21 cellular contexts compared by ENCODE assay signal in genomic region chr4:165293927-165294649, GRCh38. TPM values are rescaled to one million over a fixed set of nuclear protein-coding genes. Genes with fewer than 3 reads are reported as not detected.
DNase-seq lines count a peak whose midpoint lies in the region; ATAC-seq and TF ChIP-seq lines count a peak whose summit lies in the region.
"Had no signal": no experiment of that assay in that cellular context is flagged by ENCODE, and none has a peak within 500 bp of the region (broad histone marks: within the 10 kb centered on the region; RNA-seq: fewer than 3 reads in every experiment).

No MANE protein-coding gene starts in this region.

- no peak overlapping the region for H3K4me3 ChIP-seq in fibroblast of villous mesenchyme (ENCODE audit: low read depth, low read length)
- H3K4me3 ChIP-seq: ascending aorta, MG63, right atrium auricular region, thyroid gland had no signal

- CTCF ChIA-PET in T-cell (lab: Charles Lee): interaction anchor here (0.6 to 0.8 kb wide), 4 partner anchors 34 to 163 kb away, joined by 3 to 5 read pairs (median 4); no protein-coding TSS in a partner anchor

- peaks cover 19% of the 10 kb centered on the region for H3K4me1 Mint-ChIP-seq in activated naive CD8-positive, alpha-beta T cell treated with anti-CD3 and anti-CD28 coated beads, Interleukin-2, amount 10 ng/mL, durations not matched to agents 7 days and 5 days
- peaks cover 19% of the 10 kb centered on the region for H3K4me1 Mint-ChIP-seq in activated naive CD8-positive, alpha-beta T cell treated with anti-CD3 and anti-CD28 coated beads, Interleukin-2, amount 50 U/mL, for 24 hours
- H3K4me1 Mint-ChIP-seq in T-cell: peaks cover 19 to 31% (median 26%) of the 10 kb centered on the region in 3 donors
- H3K4me1 Mint-ChIP-seq: activated T-helper 17 cell treated with anti-CD3 and anti-CD28 coated beads, Interleukin-2, amount 50 U/mL, for 72 hours had no signal

- H3K4me3 Mint-ChIP-seq in activated naive CD8-positive, alpha-beta T cell treated with anti-CD3 and anti-CD28 coated beads, Interleukin-2, amount 10 ng/mL, durations not matched to agents 7 days and 5 days: peak overlapping the region; percentile 70
- H3K4me3 Mint-ChIP-seq in activated naive CD8-positive, alpha-beta T cell treated with anti-CD3 and anti-CD28 coated beads, Interleukin-2, amount 50 U/mL, for 24 hours: no peak overlapping the region
- peak overlapping the region in 1 of 3 donors; percentile 59 for H3K4me3 Mint-ChIP-seq in T-cell
- H3K4me3 Mint-ChIP-seq: activated T-helper 17 cell treated with anti-CD3 and anti-CD28 coated beads, Interleukin-2, amount 50 U/mL, for 72 hours; effector memory CD8-positive, alpha-beta T cell had no signal

- DNase-seq in activated naive CD8-positive, alpha-beta T cell treated with anti-CD3 and anti-CD28 coated beads, Interleukin-2, amount 10 ng/mL, durations not matched to agents 7 days and 5 days: no peak
- DNase-seq in activated naive CD8-positive, alpha-beta T cell treated with anti-CD3 and anti-CD28 coated beads, Interleukin-2, amount 50 U/mL, for 24 hours: no peak
- DNase-seq in T-cell (no peak), fibroblast of villous mesenchyme (ENCODE audit: low read depth) (peak; percentile 51), amygdala (lab: John Stamatoyannopoulos, UW) (no peak), NCI-H1092 (lab: John Stamatoyannopoulos, UW) (no peak)
- DNase-seq: foreskin fibroblast; GOT3; MG63; NCI-H345; NK-92 treated with Interleukin-12 subunit alpha and Interleukin-12 subunit beta, amount 100 ng/mL, for 24 hours; occipital lobe had no signal

- H3K36me3 Mint-ChIP-seq in activated naive CD8-positive, alpha-beta T cell treated with anti-CD3 and anti-CD28 coated beads, Interleukin-2, amount 10 ng/mL, durations not matched to agents 7 days and 5 days: peaks cover 42% of the 10 kb centered on the region
- peaks cover 23% of the 10 kb centered on the region for H3K36me3 Mint-ChIP-seq in activated naive CD8-positive, alpha-beta T cell treated with anti-CD3 and anti-CD28 coated beads, Interleukin-2, amount 50 U/mL, for 24 hours (ENCODE audit: low read depth)
- peaks cover 30% of the 10 kb centered on the region for H3K36me3 Mint-ChIP-seq in T-cell

- no peak for ATAC-seq in activated naive CD8-positive, alpha-beta T cell treated with anti-CD3 and anti-CD28 coated beads, Interleukin-2, amount 10 ng/mL, durations not matched to agents 7 days and 5 days (ENCODE audit: low read depth)
- no peak for ATAC-seq in activated naive CD8-positive, alpha-beta T cell treated with anti-CD3 and anti-CD28 coated beads, Interleukin-2, amount 50 U/mL, for 24 hours
- ATAC-seq in T-cell (replicated peaks in 1 of 4) (no peak), GM18505 (IDR thresholded peaks at IDR 0.05; ENCODE audit: unreplicated experiment) (no peak)
- ATAC-seq in activated CD4-positive, CD25-positive, alpha-beta regulatory T cell treated with anti-CD3 and anti-CD28 coated beads, Interleukin-2, amount 50 U/mL, for 24 hours: no peak

- no peak for TF ChIP-seq CTCF in fibroblast of villous mesenchyme (IDR thresholded peaks at IDR 0.05; ENCODE audit: insufficient read depth, low read depth, low read length)

- POLR2A ChIA-PET in activated naive CD8-positive, alpha-beta T cell treated with anti-CD3 and anti-CD28 coated beads, Interleukin-2, amount 10 ng/mL, durations not matched to agents 7 days and 5 days (lab: Charles Lee): no interaction called here
- POLR2A ChIA-PET in T-cell (lab: Charles Lee): no interaction called here

- H3K9me3 Mint-ChIP-seq in activated naive CD8-positive, alpha-beta T cell treated with anti-CD3 and anti-CD28 coated beads, Interleukin-2, amount 10 ng/mL, durations not matched to agents 7 days and 5 days: no peaks in the 10 kb centered on the region
- no peaks in the 10 kb centered on the region for H3K9me3 Mint-ChIP-seq in activated naive CD8-positive, alpha-beta T cell treated with anti-CD3 and anti-CD28 coated beads, Interleukin-2, amount 50 U/mL, for 24 hours
- H3K9me3 Mint-ChIP-seq in T-cell: no peaks in the 10 kb centered on the region
- H3K9me3 Mint-ChIP-seq: activated T-helper 17 cell treated with anti-CD3 and anti-CD28 coated beads, Interleukin-2, amount 50 U/mL, for 72 hours; CD4-positive, alpha-beta memory T cell; effector memory CD8-positive, alpha-beta T cell; stimulated activated naive B cell treated with anti-CD40 and anti-IgM and Interleukin-4, amounts not matched to agents 10 μg/mL and 1 μg/mL and 100 μg/mL, for 72 hours had no signal

- H3K27me3 Mint-ChIP-seq in activated naive CD8-positive, alpha-beta T cell treated with anti-CD3 and anti-CD28 coated beads, Interleukin-2, amount 10 ng/mL, durations not matched to agents 7 days and 5 days: no peaks in the 10 kb centered on the region
- no peaks in the 10 kb centered on the region for H3K27me3 Mint-ChIP-seq in activated naive CD8-positive, alpha-beta T cell treated with anti-CD3 and anti-CD28 coated beads, Interleukin-2, amount 50 U/mL, for 24 hours
- no peaks in the 10 kb centered on the region for H3K27me3 Mint-ChIP-seq in T-cell
- H3K27me3 Mint-ChIP-seq: activated T-helper 17 cell treated with anti-CD3 and anti-CD28 coated beads, Interleukin-2, amount 50 U/mL, for 72 hours; CD4-positive, alpha-beta memory T cell; effector memory CD8-positive, alpha-beta T cell; stimulated activated naive B cell treated with anti-CD40 and anti-IgM and Interleukin-4, amounts not matched to agents 10 μg/mL and 1 μg/mL and 100 μg/mL, for 72 hours had no signal

- TF ChIP-seq POLR2A in GM18505 (IDR thresholded peaks at IDR 0.05; ENCODE audit: borderline replicate concordance, extremely low read depth, insufficient read depth, insufficient read length): no peak

- H3K27ac Mint-ChIP-seq in activated naive CD8-positive, alpha-beta T cell treated with anti-CD3 and anti-CD28 coated beads, Interleukin-2, amount 10 ng/mL, durations not matched to agents 7 days and 5 days: peak overlapping the region; percentile 80
- H3K27ac Mint-ChIP-seq in activated naive CD8-positive, alpha-beta T cell treated with anti-CD3 and anti-CD28 coated beads, Interleukin-2, amount 50 U/mL, for 24 hours: no peak overlapping the region
- peak overlapping the region; percentile 53 to 84 for H3K27ac Mint-ChIP-seq in T-cell

RNA-seq across cellular contexts. Expression of gene MSMO1, which starts 33.4 kb away (rescaled TPM):
- 10 to 100 TPM; 42.3 to 47.4 TPM for total RNA-seq in activated naive CD8-positive, alpha-beta T cell treated with anti-CD3 and anti-CD28 coated beads, Interleukin-2, amount 10 ng/mL, durations not matched to agents 7 days and 5 days
- 10 to 100 TPM; 11.2 to 25.2 (median 20.6) TPM for total RNA-seq in T-cell
- total RNA-seq in fibroblast of villous mesenchyme: 369 and 731 TPM in 2 replicates
